8 cellular contexts compared by ENCODE assay signal in the genomic region with DNA sequence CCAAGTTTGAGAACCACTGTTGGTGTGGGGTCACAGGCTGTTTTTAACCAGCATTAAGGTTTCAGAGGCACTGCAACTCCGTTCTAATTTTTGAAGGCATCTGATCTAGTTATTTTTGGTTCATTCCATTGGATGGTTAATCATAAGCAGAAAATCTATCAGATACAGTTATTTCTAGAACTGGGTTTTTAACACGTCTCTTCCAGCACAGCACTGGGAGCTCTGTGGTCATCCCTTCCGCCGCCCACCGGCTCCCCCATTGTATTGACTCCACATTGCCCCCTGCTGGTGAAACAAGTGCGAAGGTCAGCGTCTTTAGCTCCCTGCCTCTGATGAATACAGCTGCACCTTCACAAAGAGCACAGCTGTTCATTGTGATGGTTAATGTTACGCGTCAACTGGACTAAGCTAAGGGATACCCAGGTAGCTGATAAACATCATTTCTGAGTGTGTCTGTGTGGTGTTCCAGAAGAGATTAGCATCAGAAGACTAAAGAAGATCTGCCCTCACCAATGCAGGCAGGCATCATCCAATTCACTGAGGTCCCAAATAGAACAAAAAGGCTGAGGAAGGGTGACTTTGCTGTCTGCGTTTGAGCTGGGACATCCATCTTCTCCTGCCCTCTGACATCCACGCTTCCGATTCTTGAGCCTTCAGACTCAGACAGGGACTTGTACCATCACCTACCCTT. TPM values are rescaled to one million over a fixed set of nuclear protein-coding genes. Genes with fewer than 3 reads are reported as not detected.
DNase-seq lines count a peak whose midpoint lies in the region; ATAC-seq and TF ChIP-seq lines count a peak whose summit lies in the region.

No MANE protein-coding gene starts in this region.

- ATAC-seq in Right ventricle myocardium inferior (no peak), GM18858 (IDR thresholded peaks at IDR 0.05; ENCODE audit: unreplicated experiment) (no peak)
- peak; percentile 85 for ATAC-seq in stimulated activated naive CD8-positive, alpha-beta T cell treated with anti-CD3 and anti-CD28 coated beads, Interleukin-15, amount 100 ng/mL, for 72 hours

- H3K36me3 Mint-ChIP-seq in mesothelial cell of epicardium, result no peaks in the 10 kb centered on the region

- no peak overlapping the region for H3K4me2 ChIP-seq in KMS-11

- no peaks in the 10 kb centered on the region for H3K4me1 Mint-ChIP-seq in mesothelial cell of epicardium
- H3K4me1 Mint-ChIP-seq in stimulated activated naive CD8-positive, alpha-beta T cell treated with anti-CD3 and anti-CD28 coated beads, Interleukin-15, amount 100 ng/mL, for 72 hours, result peaks cover 25% of the 10 kb centered on the region

- no peak overlapping the region for H3K27ac Mint-ChIP-seq in mesothelial cell of epicardium
- peak overlapping the region in 1 of 2 donors; percentile 13 for H3K27ac Mint-ChIP-seq in stimulated activated naive CD8-positive, alpha-beta T cell treated with anti-CD3 and anti-CD28 coated beads, Interleukin-15, amount 100 ng/mL, for 72 hours

- no peaks in the 10 kb centered on the region for H3K79me2 ChIP-seq in KMS-11 (ENCODE audit: insufficient read depth, low read depth)

- H3K9me3 Mint-ChIP-seq in mesothelial cell of epicardium, result peaks cover 4% of the 10 kb centered on the region
- H3K9me3 Mint-ChIP-seq in stimulated activated naive CD8-positive, alpha-beta T cell treated with anti-CD3 and anti-CD28 coated beads, Interleukin-15, amount 100 ng/mL, for 72 hours, result peaks cover under 1 to 4% of the 10 kb centered on the region in 2 donors

- H2AFZ ChIP-seq in KMS-11 (ENCODE audit: low read depth), result no peak overlapping the region

- TF ChIP-seq CTCF in right atrium auricular region (IDR thresholded peaks at IDR 0.05) (peak in 1 of 2 donors; percentile 74), KMS-11 (conservative IDR thresholded peaks at IDR 0.05; ENCODE audit: low read depth, low read length) (peak; percentile 58), dorsolateral prefrontal cortex (IDR thresholded peaks at IDR 0.05 in 54 of 56, conservative IDR thresholded peaks at IDR 0.05 in 2 of 56; ENCODE audit: low read depth in 1 of 56, partially characterized antibody in 56 of 56) (peak in 55 of 56 donors; percentile 40 to 75 (median 64)), mesothelial cell of epicardium (IDR thresholded peaks at IDR 0.05; ENCODE audit: unreplicated experiment) (peak; percentile 79)

- DNase-seq in Right ventricle myocardium inferior (ENCODE audit: missing footprints) (peak; percentile 83), right atrium auricular region (ENCODE audit: low spot score) (no peak), dorsolateral prefrontal cortex (no peak), mesothelial cell of epicardium (ENCODE audit: low spot score in 2 of 2, unreplicated experiment in 2 of 2) (peak in 1 of 2 experiments; percentile 57)
- DNase-seq in activated CD4-positive, alpha-beta T cell treated with anti-CD3 and anti-CD28 coated beads for 4 hours, result peak; percentile 49 to 62
- peak; percentile 60 to 82 for DNase-seq in stimulated activated naive CD8-positive, alpha-beta T cell treated with anti-CD3 and anti-CD28 coated beads, Interleukin-15, amount 100 ng/mL, for 72 hours

- no peak overlapping the region for H3K4me3 ChIP-seq in right atrium auricular region
- no peak overlapping the region for H3K4me3 ChIP-seq in KMS-11 (IDR thresholded peaks at IDR 0.05; ENCODE audit: insufficient read depth, low read depth, low read length)
- H3K4me3 ChIP-seq in dorsolateral prefrontal cortex, result no peak overlapping the region

- intact Hi-C loops in Right ventricle myocardium inferior (cut with DNase I), result loop anchor here (5.0 to 10.0 kb wide), 2 partner anchors 58 to 100 kb away; a partner anchor contains a TSS
- intact Hi-C loops in dorsolateral prefrontal cortex (cut with DNase I), result no loop called here

- no peak overlapping the region for H3K4me3 Mint-ChIP-seq in mesothelial cell of epicardium
- peak overlapping the region in 1 of 2 donors; percentile 17 for H3K4me3 Mint-ChIP-seq in stimulated activated naive CD8-positive, alpha-beta T cell treated with anti-CD3 and anti-CD28 coated beads, Interleukin-15, amount 100 ng/mL, for 72 hours

- no peak overlapping the region for H3K9ac ChIP-seq in KMS-11

- H4K20me1 ChIP-seq in KMS-11 (ENCODE audit: insufficient read depth), result no peaks in the 10 kb centered on the region

- H3K4me1 ChIP-seq in right atrium auricular region (no peaks in the 10 kb centered on the region), KMS-11 (ENCODE audit: low read depth, poor library complexity, severe bottlenecking) (no peaks in the 10 kb centered on the region)

- no peaks in the 10 kb centered on the region for H3K36me3 ChIP-seq in right atrium auricular region
- H3K36me3 ChIP-seq in KMS-11 (ENCODE audit: insufficient read depth), result no peaks in the 10 kb centered on the region

- H3K9me3 ChIP-seq in right atrium auricular region, result peaks cover 0 to 8% of the 10 kb centered on the region in 2 donors

- peaks cover 47% of the 10 kb centered on the region for H3K27me3 Mint-ChIP-seq in mesothelial cell of epicardium (ENCODE audit: low read depth)
- peaks cover 30% of the 10 kb centered on the region for H3K27me3 Mint-ChIP-seq in stimulated activated naive CD8-positive, alpha-beta T cell treated with anti-CD3 and anti-CD28 coated beads, Interleukin-15, amount 100 ng/mL, for 72 hours

- H3K27me3 ChIP-seq in right atrium auricular region (no peaks in the 10 kb centered on the region), KMS-11 (ENCODE audit: insufficient read depth, low read depth) (no peaks in the 10 kb centered on the region), dorsolateral prefrontal cortex (peaks cover 0 to 13% (median 0%) of the 10 kb centered on the region in 45 donors)

- H3K27ac ChIP-seq in right atrium auricular region (no peak overlapping the region), KMS-11 (no peak overlapping the region), dorsolateral prefrontal cortex (no peak overlapping the region)

RNA-seq across cellular contexts. Expression of a gene that starts 8.5 kb away (rescaled TPM):
- total RNA-seq in Right ventricle myocardium inferior (3.7 TPM), right atrium auricular region (1 to 10 TPM; 1.0 to 3.6 TPM), dorsolateral prefrontal cortex (under 1 TPM in 1 of 120 experiments, not detected in 119; 1.00 TPM), mesothelial cell of epicardium (not detected in 3 replicates)

RNA-seq across cellular contexts. Expression of a gene that starts 17.4 kb away (rescaled TPM):
- not detected for total RNA-seq in Right ventricle myocardium inferior
- total RNA-seq in right atrium auricular region, result 1 to 10 TPM; 1.0 to 2.0 TPM
- 10 to 100 TPM in 2 of 120 experiments, 1 to 10 TPM in 31, under 1 TPM in 30, not detected in 57; 0.36 to 11.8 (median 1.1) TPM for total RNA-seq in dorsolateral prefrontal cortex
- not detected in 3 replicates for total RNA-seq in mesothelial cell of epicardium

RNA-seq across cellular contexts. Expression of a gene that starts 31.1 kb away (rescaled TPM):
- total RNA-seq in Right ventricle myocardium inferior (0.92 TPM), right atrium auricular region (1 to 10 TPM; 1.7 to 2.8 TPM), dorsolateral prefrontal cortex (10 to 100 TPM in 1 of 120 experiments, 1 to 10 TPM in 36, under 1 TPM in 38, not detected in 45; 0.34 to 10.4 (median 1.00) TPM), mesothelial cell of epicardium (not detected in 3 replicates)

RNA-seq across cellular contexts. Expression of a gene that starts 54.8 kb away (rescaled TPM):
- total RNA-seq in Right ventricle myocardium inferior, result not detected
- total RNA-seq in right atrium auricular region, result not detected
- total RNA-seq in dorsolateral prefrontal cortex, result not detected
- not detected in 3 replicates for total RNA-seq in mesothelial cell of epicardium

Comparison
In these comparisons a context has a peak if more than half of its experiments do, and no peak if none do; other contexts are left out.
1. DNase-seq: peak in Right ventricle myocardium inferior (single experiment), activated CD4-positive, alpha-beta T cell treated with anti-CD3 and anti-CD28 coated beads for 4 hours (2 of 2) and stimulated activated naive CD8-positive, alpha-beta T cell treated with anti-CD3 and anti-CD28 coated beads, Interleukin-15, amount 100 ng/mL, for 72 hours (2 of 2); none in right atrium auricular region (single experiment) and dorsolateral prefrontal cortex (0 of 10).